1 cellular context compared by ENCODE assay signal in genomic region chr12:49707127-49707811, GRCh38.
TF ChIP-seq lines count a peak whose summit lies in the region.

Gene FMNL3 (minus strand): TSS chr12:49707405. CDS start chr12:49707180, 225 bp downstream.

TF ChIP-seq in HEK293, 187 proteins besides CTCF, POLR2A, EP300 and RAD21 (continued from another document and continues in another):
- TF ChIP-seq ZNF280D (tag by site-specific recombination; IDR thresholded peaks at IDR 0.05) (no peak), ZNF362 (tag by site-specific recombination; IDR thresholded peaks at IDR 0.05) (no peak), ZNF433 (tag by site-specific recombination; IDR thresholded peaks at IDR 0.05; ENCODE audit: low read depth) (no peak), ZNF341 (tag by site-specific recombination; IDR thresholded peaks at IDR 0.05; ENCODE audit: low read depth) (no peak), HOXA7 (CRISPR knock-in tag; IDR thresholded peaks at IDR 0.05; ENCODE audit: borderline replicate concordance) (no peak), ZNF350 (tag by site-specific recombination; IDR thresholded peaks at IDR 0.05) (no peak), PRDM4 (tag by site-specific recombination; IDR thresholded peaks at IDR 0.05) (no peak), ZNF621 (tag by site-specific recombination; IDR thresholded peaks at IDR 0.05) (no peak), ZNF121 (tag by site-specific recombination; IDR thresholded peaks at IDR 0.05) (no peak), ZNF211 (tag by site-specific recombination; IDR thresholded peaks at IDR 0.05; ENCODE audit: low read depth) (no peak), YY1 (tag by site-specific recombination; IDR thresholded peaks at IDR 0.05) (no peak), ZNF37A (tag by site-specific recombination; IDR thresholded peaks at IDR 0.05) (no peak), ZNF223 (tag by site-specific recombination; IDR thresholded peaks at IDR 0.05) (no peak), ZNF16 (tag by site-specific recombination; IDR thresholded peaks at IDR 0.05; ENCODE audit: low read depth) (no peak), ZNF830 (tag by site-specific recombination; IDR thresholded peaks at IDR 0.05; ENCODE audit: low read depth) (no peak), ZXDB (tag by site-specific recombination; IDR thresholded peaks at IDR 0.05) (0 out of 2 replicates have a peak, but pooled peaks have one; percentile 35), ZNF555 (tag by site-specific recombination; conservative IDR thresholded peaks at IDR 0.05) (no peak), ZNF426 (tag by site-specific recombination; IDR thresholded peaks at IDR 0.05) (no peak), ZNF488 (tag by site-specific recombination; IDR thresholded peaks at IDR 0.05) (no peak), ZNF311 (tag by site-specific recombination; IDR thresholded peaks at IDR 0.05; ENCODE audit: borderline replicate concordance) (no peak), ZNF398 (tag by site-specific recombination; IDR thresholded peaks at IDR 0.05) (peak; percentile 81), ZNF513 (tag by site-specific recombination; IDR thresholded peaks at IDR 0.05) (no peak), ZNF747 (tag by site-specific recombination; IDR thresholded peaks at IDR 0.05) (no peak), PRDM6 (tag by site-specific recombination; IDR thresholded peaks at IDR 0.05) (no peak), ZBTB8A (tag by site-specific recombination; IDR thresholded peaks at IDR 0.05) (peak; percentile 94), ZNF768 (tag by site-specific recombination; IDR thresholded peaks at IDR 0.05) (no peak), KLF1 (tag by site-specific recombination; IDR thresholded peaks at IDR 0.05) (peak; percentile 20; the same call in 1 of the 2 replicates), AEBP2 (tag by site-specific recombination; IDR thresholded peaks at IDR 0.05; ENCODE audit: borderline replicate concordance) (no peak), ZNF510 (tag by site-specific recombination; IDR thresholded peaks at IDR 0.05; ENCODE audit: insufficient replicate concordance) (no peak), ZNF302 (tag by site-specific recombination; IDR thresholded peaks at IDR 0.05; ENCODE audit: low read depth) (no peak), SP3 (tag by site-specific recombination; IDR thresholded peaks at IDR 0.05) (peak; percentile 90), PRDM10 (tag by site-specific recombination; IDR thresholded peaks at IDR 0.05) (peak; percentile 73), MZF1 (tag by site-specific recombination; IDR thresholded peaks at IDR 0.05; ENCODE audit: borderline replicate concordance) (no peak), ZNF658 (tag by site-specific recombination; IDR thresholded peaks at IDR 0.05) (no peak), ZNF777 (tag by site-specific recombination; IDR thresholded peaks at IDR 0.05; ENCODE audit: borderline replicate concordance) (peak; percentile 20; the same call in 1 of the 2 replicates), ZNF660 (tag by site-specific recombination; IDR thresholded peaks at IDR 0.05) (peak; percentile 94), ZNF404 (tag by site-specific recombination; IDR thresholded peaks at IDR 0.05) (no peak), ZNF423 (tag by site-specific recombination; IDR thresholded peaks at IDR 0.05) (no peak), ZNF701 (tag by site-specific recombination; IDR thresholded peaks at IDR 0.05) (no peak), ZNF707 (tag by site-specific recombination; IDR thresholded peaks at IDR 0.05) (no peak), ZNF132 (tag by site-specific recombination; IDR thresholded peaks at IDR 0.05; ENCODE audit: borderline replicate concordance) (no peak), ZNF561 (tag by site-specific recombination; IDR thresholded peaks at IDR 0.05; ENCODE audit: borderline replicate concordance) (no peak; the same call in 1 of the 2 replicates), ZSCAN5A (tag by site-specific recombination; IDR thresholded peaks at IDR 0.05) (no peak), ZNF140 (tag by site-specific recombination; IDR thresholded peaks at IDR 0.05) (no peak)
